1 cellular context compared by ENCODE assay signal in genomic region chr17:17406225-17406624, GRCh38.
TF ChIP-seq lines count a peak whose summit lies in the region.

No MANE protein-coding gene starts in this region.

TF ChIP-seq in HepG2, 621 proteins besides CTCF, POLR2A, EP300 and RAD21 (continued from another document):
- TF ChIP-seq ZBTB7B (CRISPR knock-in tag; IDR thresholded peaks at IDR 0.05), result no peak
- 0 out of 2 replicates have a peak, but pooled peaks have one; percentile 40 for TF ChIP-seq KDM3A (CRISPR knock-in tag; IDR thresholded peaks at IDR 0.05; ENCODE audit: low read depth)
- TF ChIP-seq ZNF768 (CRISPR knock-in tag; IDR thresholded peaks at IDR 0.05), result no peak
- peak; percentile 92 for TF ChIP-seq NR2C2 (CRISPR knock-in tag; IDR thresholded peaks at IDR 0.05; ENCODE audit: borderline replicate concordance)
- TF ChIP-seq MYC (CRISPR knock-in tag; IDR thresholded peaks at IDR 0.05; ENCODE audit: borderline replicate concordance), result peak; percentile 51; the same call in 1 of the 2 replicates
- peak; percentile 45; the same call in 1 of the 2 replicates for TF ChIP-seq HDAC1 (CRISPR knock-in tag; IDR thresholded peaks at IDR 0.05)
- peak; percentile 62 for TF ChIP-seq TEAD3 (CRISPR knock-in tag; optimal IDR thresholded peaks at IDR 0.05; ENCODE audit: borderline replicate concordance)
- 0 out of 2 replicates have a peak, but pooled peaks have one; percentile 48 for TF ChIP-seq KDM1A (CRISPR knock-in tag; IDR thresholded peaks at IDR 0.05)
- TF ChIP-seq ZNF234 (CRISPR knock-in tag; conservative IDR thresholded peaks at IDR 0.05), result no peak
- 0 out of 2 replicates have a peak, but pooled peaks have one; percentile 32 for TF ChIP-seq PRDM10 (CRISPR knock-in tag; IDR thresholded peaks at IDR 0.05; ENCODE audit: low read depth)
- peak; percentile 71 for TF ChIP-seq GATAD2A (CRISPR knock-in tag; IDR thresholded peaks at IDR 0.05)
- no peak for TF ChIP-seq ZNF253 (CRISPR knock-in tag; IDR thresholded peaks at IDR 0.05; ENCODE audit: borderline replicate concordance)
- peak; percentile 35; the same call in 1 of the 2 replicates for TF ChIP-seq ZMYM3 (CRISPR knock-in tag; IDR thresholded peaks at IDR 0.05)
- no peak for TF ChIP-seq HINFP (CRISPR knock-in tag; IDR thresholded peaks at IDR 0.05; ENCODE audit: low read depth)
- peak; percentile 61 for TF ChIP-seq SAP130 (CRISPR knock-in tag; IDR thresholded peaks at IDR 0.05; ENCODE audit: low read depth)
- peak; percentile 20; the same call in 1 of the 2 replicates for TF ChIP-seq YEATS2 (CRISPR knock-in tag; IDR thresholded peaks at IDR 0.05; ENCODE audit: borderline replicate concordance)
- peak; percentile 39 for TF ChIP-seq RXRA (CRISPR knock-in tag; IDR thresholded peaks at IDR 0.05)
- no peak for TF ChIP-seq SOX6 (IDR thresholded peaks at IDR 0.05)
- peak; percentile 49; the same call in 1 of the 2 replicates for TF ChIP-seq SOX6 (CRISPR knock-in tag; IDR thresholded peaks at IDR 0.05)
- TF ChIP-seq FOXO1 (CRISPR knock-in tag; IDR thresholded peaks at IDR 0.05), result 0 out of 2 replicates have a peak, but pooled peaks have one; percentile 44
- no peak for TF ChIP-seq PBX2 (CRISPR knock-in tag; IDR thresholded peaks at IDR 0.05)
